8 cellular contexts compared by ENCODE assay signal in genomic region chr17:1724351-1724868, GRCh38. TPM values are rescaled to one million over a fixed set of nuclear protein-coding genes. Genes with fewer than 3 reads are reported as not detected.
DNase-seq lines count a peak whose midpoint lies in the region; ATAC-seq and FAIRE-seq lines count a peak whose summit lies in the region.

Gene WDR81, plus strand, starts transcription at chr17:1724704. Its CDS starts 256 bp downstream, at chr17:1724960.

- CTCF ChIA-PET in activated naive CD4-positive, alpha-beta T cell treated with anti-CD3 and anti-CD28 coated beads for 36 hours (lab: Charles Lee) = interaction anchor here (0.7 kb wide), 1 partner anchor 65 kb away, joined by 3 read pairs; no protein-coding TSS in a partner anchor

- H3K27ac ChIP-seq in SK-N-MC = no peak within 1 kb of the TSS
- peak within 1 kb of the TSS; percentile 80 for H3K27ac ChIP-seq in stomach smooth muscle (ENCODE audit: low read length)

- H3K36me3 ChIP-seq in SK-N-MC (ENCODE audit: insufficient read depth, low read length) (no peaks in the 10 kb centered on the region), neuron (ENCODE audit: insufficient read depth, low read length) (no peaks in the 10 kb centered on the region), stomach smooth muscle (ENCODE audit: control insufficient read depth in 2 of 2, insufficient read depth in 2 of 2, low read length in 2 of 2) (peaks cover 0 to 5% of the 10 kb centered on the region in 2 donors)

- H3K27ac Mint-ChIP-seq in activated naive CD4-positive, alpha-beta T cell treated with anti-CD3 and anti-CD28 coated beads for 36 hours = peak within 1 kb of the TSS; percentile 41

- FAIRE-seq in frontal cortex (lab: Jason Lieb, UNC) = no peak

- H3K9ac ChIP-seq in SK-N-MC (ENCODE audit: insufficient read length) (peak within 1 kb of the TSS; percentile 73), stomach smooth muscle (ENCODE audit: low read length in 2 of 2) (peak within 1 kb of the TSS; percentile 64)

- H3K27me3 ChIP-seq in neuron (ENCODE audit: insufficient read depth, low read length) (no peaks in the 10 kb centered on the region), stomach smooth muscle (ENCODE audit: control insufficient read depth in 1 of 2, insufficient read depth in 2 of 2, low read length in 2 of 2) (no peaks in the 10 kb centered on the region)

- H2AFZ ChIP-seq in neuron (ENCODE audit: low read depth, low read length) = peak within 1 kb of the TSS; percentile 76

- H3K4me3 Mint-ChIP-seq in activated naive CD4-positive, alpha-beta T cell treated with anti-CD3 and anti-CD28 coated beads for 36 hours = peak within 1 kb of the TSS; percentile 69

- H3K36me3 Mint-ChIP-seq in activated naive CD4-positive, alpha-beta T cell treated with anti-CD3 and anti-CD28 coated beads for 36 hours (ENCODE audit: low read depth) = no peaks in the 10 kb centered on the region

- H3K27me3 Mint-ChIP-seq in activated naive CD4-positive, alpha-beta T cell treated with anti-CD3 and anti-CD28 coated beads for 36 hours (ENCODE audit: low read depth) = no peaks in the 10 kb centered on the region

- H3K4me1 ChIP-seq in neuron (ENCODE audit: insufficient read depth, low read length) (peaks cover 1% of the 10 kb centered on the region), stomach smooth muscle (ENCODE audit: control insufficient read depth, insufficient read depth, low read length) (peaks cover 35% of the 10 kb centered on the region)

- H3K9me3 ChIP-seq in SK-N-MC (ENCODE audit: low read depth, low read length) = no peaks in the 10 kb centered on the region
- H3K9me3 ChIP-seq in neuron (ENCODE audit: low read length) = no peaks in the 10 kb centered on the region
- no peaks in the 10 kb centered on the region for H3K9me3 ChIP-seq in stomach smooth muscle (ENCODE audit: control insufficient read depth in 2 of 2, low read length in 2 of 2)

- H3K4me1 Mint-ChIP-seq in activated naive CD4-positive, alpha-beta T cell treated with anti-CD3 and anti-CD28 coated beads for 36 hours (ENCODE audit: low read depth) = peaks cover 28% of the 10 kb centered on the region

- no peaks in the 10 kb centered on the region for H3K9me3 Mint-ChIP-seq in activated naive CD4-positive, alpha-beta T cell treated with anti-CD3 and anti-CD28 coated beads for 36 hours

- peak; percentile 26 to 91 (median 80) for DNase-seq in C1 segment of cervical spinal cord (lab: John Stamatoyannopoulos, UW)
- DNase-seq in Jurkat, Clone E6-1 (ENCODE audit: low read depth, low spot score) = peak; percentile 78
- no peak for DNase-seq in SK-N-MC (ENCODE audit: low read depth, low spot score)
- peak; percentile 91 for DNase-seq in activated naive CD4-positive, alpha-beta T cell treated with anti-CD3 and anti-CD28 coated beads for 36 hours
- peak; percentile 96 to 97 for DNase-seq in frontal cortex (ENCODE audit: low spot score in 2 of 2)

- intact Hi-C loops in activated naive CD4-positive, alpha-beta T cell treated with anti-CD3 and anti-CD28 coated beads for 36 hours (cut with micrococcal nuclease) = loop anchor here (5.0 kb wide), 1 partner anchor 58 kb away; no protein-coding TSS in a partner anchor

- peak within 1 kb of the TSS; percentile 58 for H3K4me3 ChIP-seq in Jurkat, Clone E6-1 (ENCODE audit: low read length)
- peak within 1 kb of the TSS; percentile 82 for H3K4me3 ChIP-seq in SK-N-MC
- peak within 1 kb of the TSS; percentile 48 for H3K4me3 ChIP-seq in neuron (ENCODE audit: low read length)
- peak within 1 kb of the TSS; percentile 63 to 75 for H3K4me3 ChIP-seq in stomach smooth muscle (ENCODE audit: low read length in 2 of 2)

- peak; percentile 62 for ATAC-seq in GM19397 (IDR thresholded peaks at IDR 0.05; ENCODE audit: unreplicated experiment)

RNA-seq across cellular contexts. Expression of gene WDR81, which starts in this region (rescaled TPM):
- 9.3 TPM for polyA plus RNA-seq in Jurkat, Clone E6-1 (2012; ENCODE audit: insufficient read depth, insufficient read length)
- 1 to 10 TPM; 2.9 to 3.7 TPM for total RNA-seq in activated naive CD4-positive, alpha-beta T cell treated with anti-CD3 and anti-CD28 coated beads for 36 hours
- 10.2 TPM for total RNA-seq in frontal cortex
